15 cellular contexts compared by ENCODE assay signal in the genomic region with DNA sequence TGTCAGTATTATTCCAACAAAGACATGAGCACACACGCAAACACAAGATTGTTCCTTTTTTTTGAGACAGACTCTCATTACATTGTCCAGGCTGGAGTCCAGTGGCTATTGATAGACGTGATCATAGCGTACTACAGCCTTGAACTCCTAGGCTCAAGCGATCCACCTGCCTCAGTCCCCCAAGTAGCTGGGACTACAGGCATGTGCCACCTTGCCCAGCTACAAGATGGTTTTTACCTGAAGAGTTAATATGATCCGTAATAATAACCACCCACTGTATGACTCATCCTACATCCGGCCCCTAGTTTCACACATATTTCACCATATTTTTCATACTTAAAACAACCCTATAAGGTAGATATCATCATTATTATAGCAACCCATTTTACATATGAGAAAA. TPM values are rescaled to one million over a fixed set of nuclear protein-coding genes. Genes with fewer than 3 reads are reported as not detected.
DNase-seq lines count a peak whose midpoint lies in the region; ATAC-seq, FAIRE-seq and TF ChIP-seq lines count a peak whose summit lies in the region.
"Had no signal": no experiment of that assay in that cellular context is flagged by ENCODE, and none has a peak within 500 bp of the region (broad histone marks: within the 10 kb centered on the region; RNA-seq: fewer than 3 reads in every experiment).

No MANE protein-coding gene starts in this region.

- peaks cover 9% of the 10 kb centered on the region for H3K9me3 Mint-ChIP-seq in activated T-cell treated with anti-CD3 and anti-CD28 coated beads, Interleukin-2, amount 50 U/mL, for 24 hours
- no peaks in the 10 kb centered on the region for H3K9me3 Mint-ChIP-seq in stimulated activated effector memory CD8-positive, alpha-beta T cell treated with anti-CD3 and anti-CD28 coated beads, Interleukin-12 subunit alpha, Interleukin-12 subunit beta, amount 100 ng/mL, for 72 hours
- H3K9me3 Mint-ChIP-seq: activated T-helper 1 cell treated with anti-CD3 and anti-CD28 coated beads, Interleukin-12 subunit alpha, Interleukin-12 subunit beta, Interleukin-2, Interleukin-4 antibody, amounts not matched to agents 30 ng/mL and 10 ng/mL and 1 ng/mL, durations not matched to agents 14 hours and 24 hours and 36 hours had no signal

- peaks cover 69% of the 10 kb centered on the region for H4K20me1 ChIP-seq in IMR-90 (ENCODE audit: insufficient read depth, low read length)

- peaks cover 27 to 69% of the 10 kb centered on the region in 2 experiments for H3K79me1 ChIP-seq in IMR-90 (ENCODE audit: low read depth in 1 of 2, low read length in 2 of 2)

- 100% methylated on average over 1 of the region's 6 CpGs; no CpG with 5 or more reads in 1 of the 2 experiments for WGBS in IMR-90 (ENCODE audit: extremely low coverage in 2 of 2, insufficient read length in 1 of 2), 2 experiments
- 30 to 46% methylated on average over 6 of the region's 6 CpGs for WGBS in body of pancreas, 2 donors

- POLR2A ChIA-PET in IMR-90 (lab: Charles Lee; ENCODE audit: unreplicated experiment), result no interaction called here

- H2BK5ac ChIP-seq in IMR-90 (ENCODE audit: low read depth, low read length, poor library complexity, severe bottlenecking), result peak overlapping the region; percentile 35

- no peak overlapping the region for H2AFZ ChIP-seq in IMR-90 (replicated peaks; ENCODE audit: low read length, poor library complexity)

- no peak for TF ChIP-seq POLR2A in IMR-90 (IDR thresholded peaks at IDR 0.05; ENCODE audit: low read depth, low read length)
- no peak for TF ChIP-seq POLR2A in body of pancreas (IDR thresholded peaks at IDR 0.05)

- CTCF ChIA-PET in IMR-90 (lab: Yijun Ruan, JAX), result no interaction called here

- FAIRE-seq in kidney (lab: Jason Lieb, UNC), result no peak
- FAIRE-seq: HTR-8/SVneo had no signal

- H4K8ac ChIP-seq in IMR-90 (ENCODE audit: low read depth in 2 of 2, low read length in 2 of 2), result no peak overlapping the region

- H3K9me3 ChIP-seq in IMR-90 (ENCODE audit: control insufficient read depth, insufficient read depth, low read length) (no peaks in the 10 kb centered on the region), body of pancreas (no peaks in the 10 kb centered on the region), kidney (ENCODE audit: control insufficient read depth in 1 of 2, low read length in 2 of 2) (no peaks in the 10 kb centered on the region)

- H3K4me3 ChIP-seq in IMR-90 (ENCODE audit: insufficient read depth, low read depth, low read length), result no peak overlapping the region
- no peak overlapping the region for H3K4me3 ChIP-seq in body of pancreas
- no peak overlapping the region for H3K4me3 ChIP-seq in kidney (ENCODE audit: low read length in 2 of 2)

- H3K36me3 Mint-ChIP-seq in activated T-cell treated with anti-CD3 and anti-CD28 coated beads, Interleukin-2, amount 50 U/mL, for 24 hours (ENCODE audit: low read depth), result peaks cover 5% of the 10 kb centered on the region
- H3K36me3 Mint-ChIP-seq in stimulated activated effector memory CD8-positive, alpha-beta T cell treated with anti-CD3 and anti-CD28 coated beads, Interleukin-12 subunit alpha, Interleukin-12 subunit beta, amount 100 ng/mL, for 72 hours, result no peaks in the 10 kb centered on the region

- H2AK5ac ChIP-seq in IMR-90 (ENCODE audit: low read depth, low read length), result peak overlapping the region; percentile 59; the same call in 1 of the 2 replicates

- H3K27ac Mint-ChIP-seq in activated T-cell treated with anti-CD3 and anti-CD28 coated beads, Interleukin-2, amount 50 U/mL, for 24 hours, result peak overlapping the region; percentile 88
- H3K27ac Mint-ChIP-seq in stimulated activated effector memory CD8-positive, alpha-beta T cell treated with anti-CD3 and anti-CD28 coated beads, Interleukin-12 subunit alpha, Interleukin-12 subunit beta, amount 100 ng/mL, for 72 hours, result no peak overlapping the region
- H3K27ac Mint-ChIP-seq: brain had no signal

- no TSS peak for BruUV-seq in IMR-90 (replicated peaks; lab: Mats Ljungman, UMichigan)

- in situ Hi-C loops in IMR-90 (cut with MboI; ENCODE audit: low sequenced_read_pairs), result no loop called here

- peaks cover 22% of the 10 kb centered on the region for H3K9me1 ChIP-seq in IMR-90 (ENCODE audit: insufficient read depth, low read length)

- H3K36me3 ChIP-seq in IMR-90 (ENCODE audit: control insufficient read depth, insufficient read depth, low read length) (no peaks in the 10 kb centered on the region; the same call in 1 of the 2 replicates), body of pancreas (replicated peaks in 1 of 2; ENCODE audit: insufficient read depth in 1 of 2, low read depth in 2 of 2) (no peaks in the 10 kb centered on the region), kidney (ENCODE audit: control insufficient read depth in 1 of 2, insufficient read depth in 2 of 2, low read length in 2 of 2) (no peaks in the 10 kb centered on the region)

- no peak for DNase-seq in activated T-cell treated with anti-CD3 and anti-CD28 coated beads, Interleukin-2, amount 50 U/mL, for 24 hours
- DNase-seq in activated T-cell treated with anti-CD3 and anti-CD28 coated beads for 4 hours (no peak), IMR-90 (no peak), body of pancreas (no peak), iPS-NIHi7 (ENCODE audit: extremely low spot score) (no peak), NCI-H446 (lab: John Stamatoyannopoulos, UW) (no peak), kidney (no peak)
- DNase-seq in stimulated activated effector memory CD8-positive, alpha-beta T cell treated with anti-CD3 and anti-CD28 coated beads, Interleukin-12 subunit alpha, Interleukin-12 subunit beta, amount 100 ng/mL, for 72 hours (ENCODE audit: low spot score in 2 of 2), result no peak
- DNase-seq: DMS79 treated with DMSO at 0.1 percent for 48 hours; NCI-H1417 treated with DMSO at 0.1 percent for 48 hours; NCI-H526 treated with DMSO at 0.1 percent for 48 hours; stimulated activated CD8-positive, alpha-beta memory T cell treated with anti-CD3 and anti-CD28 coated beads, Interleukin-4, amount 100 ng/mL, for 48 hours had no signal

- peaks cover 43% of the 10 kb centered on the region for H3K4me1 Mint-ChIP-seq in activated T-cell treated with anti-CD3 and anti-CD28 coated beads, Interleukin-2, amount 50 U/mL, for 24 hours (ENCODE audit: low read depth)
- peaks cover 16% of the 10 kb centered on the region for H3K4me1 Mint-ChIP-seq in stimulated activated effector memory CD8-positive, alpha-beta T cell treated with anti-CD3 and anti-CD28 coated beads, Interleukin-12 subunit alpha, Interleukin-12 subunit beta, amount 100 ng/mL, for 72 hours

- H2BK120ac ChIP-seq in IMR-90 (ENCODE audit: low read depth, low read length), result no peak overlapping the region

- H2BK15ac ChIP-seq in IMR-90 (ENCODE audit: low read depth, low read length), result no peak overlapping the region

- no peak overlapping the region for H2BK20ac ChIP-seq in IMR-90 (ENCODE audit: low read depth, low read length)

- TF ChIP-seq RAD21 in IMR-90 (IDR thresholded peaks at IDR 0.05; ENCODE audit: low read length), result no peak

- TF ChIP-seq CTCF in IMR-90 (conservative IDR thresholded peaks at IDR 0.05; ENCODE audit: low read depth, low read length) (no peak), body of pancreas (IDR thresholded peaks at IDR 0.05) (no peak), kidney (IDR thresholded peaks at IDR 0.05; ENCODE audit: borderline replicate concordance, extremely low read depth, insufficient read depth) (no peak)

- no peaks in the 10 kb centered on the region for H3K27me3 ChIP-seq in IMR-90 (ENCODE audit: control insufficient read depth, insufficient read depth, low read length)
- H3K27me3 ChIP-seq in body of pancreas, result no peaks in the 10 kb centered on the region

- H3K4ac ChIP-seq in IMR-90 (ENCODE audit: low read depth, low read length), result no peak overlapping the region

- H2AK9ac ChIP-seq in IMR-90 (replicated peaks; ENCODE audit: low read depth, low read length, poor library complexity), result no peak overlapping the region

- no peak overlapping the region for H3K27ac ChIP-seq in IMR-90 (ENCODE audit: insufficient read depth, low read length)
- H3K27ac ChIP-seq in body of pancreas, result peak overlapping the region in 3 of 4 donors; percentile 26 to 62 (median 50)
- H3K27ac ChIP-seq in kidney (ENCODE audit: low read depth in 2 of 2, low read length in 2 of 2), result no peak overlapping the region

- no peak overlapping the region; the same call in 1 of the 2 replicates for H4K5ac ChIP-seq in IMR-90 (ENCODE audit: low read depth, low read length)

- H3K9ac ChIP-seq in IMR-90 (ENCODE audit: low read depth, low read length) (no peak overlapping the region), kidney (ENCODE audit: low read length in 2 of 2) (no peak overlapping the region)

- dilution Hi-C loops in IMR-90 (cut with HindIII; ENCODE audit: low sequenced_read_pairs, unreplicated experiment), result no loop called here

- H4K91ac ChIP-seq in IMR-90 (ENCODE audit: insufficient read depth, low read depth, low read length), result no peak overlapping the region

- H3K14ac ChIP-seq in IMR-90 (replicated peaks; ENCODE audit: low read depth, low read length), result no peak overlapping the region

- peaks cover 12% of the 10 kb centered on the region for H3K27me3 Mint-ChIP-seq in activated T-cell treated with anti-CD3 and anti-CD28 coated beads, Interleukin-2, amount 50 U/mL, for 24 hours

- no peak overlapping the region for H3K56ac ChIP-seq in IMR-90 (ENCODE audit: extremely low read depth, insufficient read depth, low read length)

- no peak overlapping the region for H3K4me2 ChIP-seq in IMR-90 (ENCODE audit: low read depth, low read length)

- H3K23ac ChIP-seq in IMR-90 (ENCODE audit: low read depth, low read length), result no peak overlapping the region

- H3K4me3 Mint-ChIP-seq in activated T-cell treated with anti-CD3 and anti-CD28 coated beads, Interleukin-2, amount 50 U/mL, for 24 hours, result no peak overlapping the region
- no peak overlapping the region for H3K4me3 Mint-ChIP-seq in stimulated activated effector memory CD8-positive, alpha-beta T cell treated with anti-CD3 and anti-CD28 coated beads, Interleukin-12 subunit alpha, Interleukin-12 subunit beta, amount 100 ng/mL, for 72 hours
- H3K4me3 Mint-ChIP-seq: activated T-helper 1 cell treated with anti-CD3 and anti-CD28 coated beads, Interleukin-12 subunit alpha, Interleukin-12 subunit beta, Interleukin-2, Interleukin-4 antibody, amounts not matched to agents 30 ng/mL and 10 ng/mL and 1 ng/mL, durations not matched to agents 14 hours and 24 hours and 36 hours; brain had no signal

- H3K18ac ChIP-seq in IMR-90 (ENCODE audit: low read depth, low read length), result no peak overlapping the region

- no peak for ATAC-seq in IMR-90 (ENCODE audit: low read depth)
- peak; percentile 55 for ATAC-seq in body of pancreas
- peak; percentile 67 for ATAC-seq in stimulated activated effector memory CD8-positive, alpha-beta T cell treated with anti-CD3 and anti-CD28 coated beads, Interleukin-12 subunit alpha, Interleukin-12 subunit beta, amount 100 ng/mL, for 72 hours

- intact Hi-C loops in IMR-90 (cut with micrococcal nuclease) (no loop called here), body of pancreas (cut with DNase I) (no loop called here), kidney (cut with DNase I) (no loop called here)

- H3K4me1 ChIP-seq in IMR-90 (ENCODE audit: control insufficient read depth, insufficient read depth, low read length) (peaks cover 16% of the 10 kb centered on the region), body of pancreas (peaks cover 56% of the 10 kb centered on the region), kidney (ENCODE audit: control insufficient read depth in 1 of 2, insufficient read depth in 1 of 2, low read depth in 1 of 2, low read length in 2 of 2) (no peaks in the 10 kb centered on the region)

RNA-seq across cellular contexts. Expression of a gene that starts 26.8 kb away (rescaled TPM):
- 580 and 683 TPM in 2 replicates for total RNA-seq in IMR-90 (2012; rRNA removed)
- 21.3 and 30.4 TPM in 2 replicates for polyA plus RNA-seq in IMR-90 (2012; rRNA removed)
- 7.2 and 7.6 TPM in 2 replicates for polyA plus RNA-seq in IMR-90 (2012; cell fraction: cytosol; rRNA removed)
- polyA plus RNA-seq in IMR-90 (2012; cell fraction: nucleus; rRNA removed; ENCODE audit: low replicate concordance), result 5.3 and 20.5 TPM in 2 replicates
- total RNA-seq in body of pancreas, result 10 to 100 TPM; 30.0 to 59.7 TPM
- 15.5 TPM for total RNA-seq in kidney
- 1.3 TPM for polyA plus RNA-seq in kidney (ENCODE audit: insufficient read depth, low read depth, low replicate concordance)

Comparison
In these comparisons a context has a peak if more than half of its experiments do, and no peak if none do; other contexts are left out.
1. H3K27ac ChIP-seq: peak in body of pancreas (3 of 4); none in IMR-90 (single experiment) and kidney (0 of 2).